ENCODE assay signal across 20 cellular contexts in genomic region chr7:13359656-13360055, GRCh38.
"Had no signal": no experiment of that assay in that cellular context is flagged by ENCODE, and none has a peak within 500 bp of the region (broad histone marks: within the 10 kb centered on the region; RNA-seq: fewer than 3 reads in every experiment).

No MANE protein-coding gene starts in this region.

- H3K4me3 ChIP-seq: esophagus squamous epithelium, gastroesophageal sphincter, left ventricle myocardium inferior, lower lobe of right lung, pancreas, smooth muscle cell, tibial artery, upper lobe of left lung, uterus had no signal

- H3K4me2 ChIP-seq: smooth muscle cell had no signal

- DNase-seq: effector memory CD8-positive, alpha-beta T cell; esophagus squamous epithelium; foreskin fibroblast; glutamatergic neuron; immature natural killer cell; left cardiac atrium; left ventricle myocardium inferior; lower lobe of right lung; mesenchymal stem cell; naive B cell; occipital lobe; pancreas; right cardiac atrium; stimulated activated CD4-positive, alpha-beta T cell treated with anti-CD3 and anti-CD28 coated beads, Interleukin-2, amount 100 ng/mL, for 48 hours; stimulated activated naive CD8-positive, alpha-beta T cell treated with anti-CD3 and anti-CD28 coated beads, Interleukin-15, Interleukin-2, amounts not matched to agents 100 U/mL and 50 U/mL, for 24 hours; tibial artery; uterus had no signal

- H3K9me3 ChIP-seq: esophagus squamous epithelium, gastroesophageal sphincter, left ventricle myocardium inferior, lower lobe of right lung, pancreas, tibial artery, upper lobe of left lung, uterus had no signal

- H3K4me1 ChIP-seq: esophagus squamous epithelium, gastroesophageal sphincter, left ventricle myocardium inferior, lower lobe of right lung, pancreas, tibial artery, upper lobe of left lung, uterus had no signal

- H3K27me3 ChIP-seq: esophagus squamous epithelium, gastroesophageal sphincter, tibial artery, upper lobe of left lung, uterus had no signal

- H3K27ac ChIP-seq: esophagus squamous epithelium, gastroesophageal sphincter, left ventricle myocardium inferior, lower lobe of right lung, pancreas, tibial artery, upper lobe of left lung, uterus had no signal

- ATAC-seq: effector memory CD8-positive, alpha-beta T cell; gastroesophageal sphincter; left cardiac atrium; lower lobe of right lung; pancreas; right cardiac atrium; stimulated activated naive CD8-positive, alpha-beta T cell treated with anti-CD3 and anti-CD28 coated beads, Interleukin-15, Interleukin-2, amounts not matched to agents 100 U/mL and 50 U/mL, for 24 hours had no signal

- H3K36me3 ChIP-seq: esophagus squamous epithelium, gastroesophageal sphincter, left ventricle myocardium inferior, lower lobe of right lung, pancreas, tibial artery, upper lobe of left lung, uterus had no signal
